8 cellular contexts compared by ENCODE assay signal in the genomic region with DNA sequence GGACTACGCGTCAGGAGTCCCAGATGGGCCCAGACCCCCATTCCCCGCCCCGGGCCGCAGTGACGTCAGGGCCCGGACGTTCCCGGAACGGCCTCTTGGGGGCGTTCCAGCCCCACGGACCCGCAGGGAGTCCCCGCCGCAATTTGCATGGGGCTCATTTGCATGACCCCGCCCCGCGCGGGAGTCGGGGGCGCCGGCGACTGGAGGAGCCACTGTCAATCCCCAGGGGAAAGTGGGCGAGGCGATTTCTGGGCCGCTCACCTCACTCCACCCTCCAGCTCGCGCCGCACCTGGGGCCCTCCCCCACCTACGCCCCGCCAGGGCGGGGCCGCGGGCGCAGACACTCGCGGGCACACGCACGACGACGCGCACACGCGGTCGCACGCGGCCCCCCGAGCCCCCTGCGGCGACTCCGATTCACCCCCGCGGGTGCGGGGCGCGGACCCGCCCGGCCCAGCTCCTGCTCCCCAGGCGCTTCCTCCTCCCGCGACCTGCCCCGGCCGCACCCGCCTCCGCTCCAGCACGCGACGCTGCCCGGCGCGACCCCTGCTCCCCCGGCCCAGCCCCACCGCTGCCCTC. TPM values are rescaled to one million over a fixed set of nuclear protein-coding genes. Genes with fewer than 3 reads are reported as not detected.
A peak's percentile ranks its signal among the peaks of the same experiment; 100 is the strongest.
DNase-seq lines count a peak whose midpoint lies in the region; ATAC-seq and TF ChIP-seq lines count a peak whose summit lies in the region.

No MANE protein-coding gene starts in this region.

- no peaks in the 10 kb centered on the region for H3K9me3 Mint-ChIP-seq in activated naive CD4-positive, alpha-beta T cell treated with anti-CD3 and anti-CD28 coated beads, Interleukin-2, amount 50 U/mL, for 72 hours

- peak; percentile 72 to 96 (median 82) for TF ChIP-seq CTCF in prostate gland (IDR thresholded peaks at IDR 0.05)
- TF ChIP-seq CTCF in vagina (IDR thresholded peaks at IDR 0.05): peak; percentile 31 to 52 (median 50)

- under 1% methylated on average over 63 of the region's 73 CpGs for WGBS in prostate gland

- H3K36me3 Mint-ChIP-seq in activated naive CD4-positive, alpha-beta T cell treated with anti-CD3 and anti-CD28 coated beads, Interleukin-2, amount 50 U/mL, for 72 hours: no peaks in the 10 kb centered on the region

- H3K36me3 ChIP-seq in prostate gland (no peaks in the 10 kb centered on the region), vagina (no peaks in the 10 kb centered on the region)

- DNase-seq in DMS 273 (lab: John Stamatoyannopoulos, UW; ENCODE audit: unreplicated experiment) (peak; percentile 95), KBM-7 (peak; percentile 95), SK-MEL-5 (ENCODE audit: low read depth, low spot score) (peak; percentile 52), left cardiac atrium (peak; percentile 86), prostate gland (ENCODE audit: low spot score) (peak; percentile 95), vagina (ENCODE audit: extremely low spot score in 2 of 2) (no peak)
- peak; percentile 95 to 99 for DNase-seq in activated naive CD4-positive, alpha-beta T cell treated with anti-CD3 and anti-CD28 coated beads, Interleukin-2, amount 50 U/mL, for 72 hours (ENCODE audit: low spot score in 2 of 2)

- H3K27me3 ChIP-seq in prostate gland (replicated peaks; ENCODE audit: insufficient read depth) (no peaks in the 10 kb centered on the region), vagina (peaks cover 5% of the 10 kb centered on the region)

- H3K4me1 ChIP-seq in prostate gland (replicated peaks): peaks cover 6% of the 10 kb centered on the region
- H3K4me1 ChIP-seq in vagina: peaks cover 22% of the 10 kb centered on the region

- H3K9me3 ChIP-seq in prostate gland (no peaks in the 10 kb centered on the region), vagina (no peaks in the 10 kb centered on the region)

- TF ChIP-seq POLR2A in prostate gland (IDR thresholded peaks at IDR 0.05): no peak
- TF ChIP-seq POLR2A in vagina (IDR thresholded peaks at IDR 0.05): no peak

- in situ Hi-C loops in KBM-7 (cut with MboI; ENCODE audit: low pct_unique_long_range_greater_than_20kb, low sequenced_read_pairs) (no loop called here), SK-MEL-5 (cut with HindIII; ENCODE audit: low pct_unique_long_range_greater_than_20kb, low sequenced_read_pairs) (no loop called here)

- ATAC-seq in GM21515 (IDR thresholded peaks at IDR 0.05; ENCODE audit: unreplicated experiment) (peak; percentile 76), left cardiac atrium (peak; percentile 88 to 91)
- peak; percentile 96 for ATAC-seq in activated naive CD4-positive, alpha-beta T cell treated with anti-CD3 and anti-CD28 coated beads, Interleukin-2, amount 50 U/mL, for 72 hours

- intact Hi-C loops in left cardiac atrium (cut with DNase I): no loop called here
- intact Hi-C loops in prostate gland (cut with DNase I): no loop called here
- intact Hi-C loops in vagina (cut with DNase I): no loop called here

- no peak overlapping the region for H3K27ac Mint-ChIP-seq in activated naive CD4-positive, alpha-beta T cell treated with anti-CD3 and anti-CD28 coated beads, Interleukin-2, amount 50 U/mL, for 72 hours

- H3K4me3 ChIP-seq in prostate gland (peak overlapping the region; percentile 27 to 46), vagina (peak overlapping the region; percentile 36 to 60)

- H3K27ac ChIP-seq in prostate gland (peak overlapping the region in 1 of 2 donors; percentile 26), vagina (no peak overlapping the region)

RNA-seq across cellular contexts. Expression of a gene that starts 13.2 kb away (rescaled TPM):
- total RNA-seq in SK-MEL-5 (2014; rRNA removed; shearing (Covaris generic)): 21.3 and 23.0 TPM in 2 replicates
- 58.8 and 70.0 TPM in 2 replicates for polyA plus RNA-seq in SK-MEL-5 (2015; cell fraction: cytosol; rRNA removed)
- 110 and 125 TPM in 2 replicates for polyA plus RNA-seq in SK-MEL-5 (2015; cell fraction: nucleus; rRNA removed)
- total RNA-seq in activated naive CD4-positive, alpha-beta T cell treated with anti-CD3 and anti-CD28 coated beads, Interleukin-2, amount 50 U/mL, for 72 hours: 10 to 100 TPM; 44.5 to 79.9 TPM
- total RNA-seq in left cardiac atrium (10 to 100 TPM; 14.8 to 25.7 TPM), prostate gland (10 to 100 TPM; 87.7 to 92.4 TPM), vagina (25.5 TPM)

RNA-seq across cellular contexts. Expression of a gene that starts 19.8 kb away (rescaled TPM):
- 3.1 and 6.2 TPM in 2 replicates for total RNA-seq in SK-MEL-5 (2014; rRNA removed; shearing (Covaris generic))
- polyA plus RNA-seq in SK-MEL-5 (2015; cell fraction: cytosol; rRNA removed): 4.5 and 8.6 TPM in 2 replicates
- polyA plus RNA-seq in SK-MEL-5 (2015; cell fraction: nucleus; rRNA removed): not detected in 2 replicates
- total RNA-seq in activated naive CD4-positive, alpha-beta T cell treated with anti-CD3 and anti-CD28 coated beads, Interleukin-2, amount 50 U/mL, for 72 hours: 10 to 100 TPM; 91.6 to 97.5 TPM
- total RNA-seq in left cardiac atrium (10 to 100 TPM; 13.4 to 42.3 TPM), prostate gland (10 to 100 TPM; 22.3 to 27.2 TPM), vagina (29.0 TPM)

RNA-seq across cellular contexts. Expression of a gene that starts 33.2 kb away (rescaled TPM):
- total RNA-seq in SK-MEL-5 (2014; rRNA removed; shearing (Covaris generic)): 4.8 and 8.4 TPM in 2 replicates
- polyA plus RNA-seq in SK-MEL-5 (2015; cell fraction: cytosol; rRNA removed): 5.6 and 5.8 TPM in 2 replicates
- polyA plus RNA-seq in SK-MEL-5 (2015; cell fraction: nucleus; rRNA removed): 30.8 and 42.4 TPM in 2 replicates
- total RNA-seq in activated naive CD4-positive, alpha-beta T cell treated with anti-CD3 and anti-CD28 coated beads, Interleukin-2, amount 50 U/mL, for 72 hours: 1 to 10 TPM; 3.2 to 4.4 TPM
- total RNA-seq in left cardiac atrium (10 to 100 TPM; 42.1 to 68.3 TPM), prostate gland (10 to 100 TPM; 45.8 to 82.6 TPM), vagina (34.6 TPM)

RNA-seq across cellular contexts. Expression of a gene that starts 41.0 kb away (rescaled TPM):
- total RNA-seq in SK-MEL-5 (2014; rRNA removed; shearing (Covaris generic)): not detected in 2 replicates
- not detected in 2 replicates for polyA plus RNA-seq in SK-MEL-5 (2015; cell fraction: cytosol; rRNA removed)
- not detected in 2 replicates for polyA plus RNA-seq in SK-MEL-5 (2015; cell fraction: nucleus; rRNA removed)
- total RNA-seq in activated naive CD4-positive, alpha-beta T cell treated with anti-CD3 and anti-CD28 coated beads, Interleukin-2, amount 50 U/mL, for 72 hours: not detected
- not detected for total RNA-seq in left cardiac atrium
- 1 to 10 TPM; 1.4 to 1.8 TPM for total RNA-seq in prostate gland
- 4.9 TPM for total RNA-seq in vagina

RNA-seq across cellular contexts. Expression of a gene that starts 51.2 kb away (rescaled TPM):
- total RNA-seq in SK-MEL-5 (2014; rRNA removed; shearing (Covaris generic)): 0.85 and 1.3 TPM in 2 replicates
- 0.42 and 0.81 TPM in 2 replicates for polyA plus RNA-seq in SK-MEL-5 (2015; cell fraction: cytosol; rRNA removed)
- polyA plus RNA-seq in SK-MEL-5 (2015; cell fraction: nucleus; rRNA removed): 0.60 TPM in 1 of 2 replicates, not detected in the other
- not detected for total RNA-seq in activated naive CD4-positive, alpha-beta T cell treated with anti-CD3 and anti-CD28 coated beads, Interleukin-2, amount 50 U/mL, for 72 hours
- total RNA-seq in left cardiac atrium: 10 to 100 TPM; 78.9 to 85.5 TPM
- total RNA-seq in prostate gland: 1 to 10 TPM in 1 of 2 donors, under 1 TPM in 1; 0.80 to 3.9 TPM
- total RNA-seq in vagina: not detected

Comparison
In these comparisons a context has a peak if more than half of its experiments do, and no peak if none do; other contexts are left out.
1. DNase-seq: peak in DMS 273 (single experiment), KBM-7 (single experiment), SK-MEL-5 (single experiment), activated naive CD4-positive, alpha-beta T cell treated with anti-CD3 and anti-CD28 coated beads, Interleukin-2, amount 50 U/mL, for 72 hours (2 of 2), left cardiac atrium (single experiment) and prostate gland (single experiment); none in vagina (0 of 2).
2. Peak in every context shown above with its lines, with median percentiles within 50 percentile points of each other: ATAC-seq.